Comparison of ENCODE assay signal across 9 cellular contexts in the genomic region with DNA sequence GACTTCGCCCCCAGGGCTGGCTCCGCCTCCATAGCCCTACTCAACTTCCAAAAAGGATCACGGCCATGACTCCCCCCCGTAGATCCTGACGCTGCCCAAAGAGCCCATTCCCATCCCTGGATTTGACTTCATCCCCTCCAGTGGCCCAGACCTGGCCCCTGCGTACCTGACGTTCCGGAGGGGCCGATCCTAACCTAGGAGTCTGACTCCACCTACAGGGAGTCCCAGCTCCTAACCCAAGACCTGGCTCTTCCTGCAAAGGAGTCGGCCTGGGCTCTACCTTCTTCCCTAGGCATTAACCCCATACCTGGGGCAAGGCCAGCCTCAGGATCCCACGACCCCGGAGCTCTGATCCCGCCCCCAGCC. TPM values are rescaled to one million over a fixed set of nuclear protein-coding genes. Genes with fewer than 3 reads are reported as not detected.
DNase-seq lines count a peak whose midpoint lies in the region; ATAC-seq and TF ChIP-seq lines count a peak whose summit lies in the region.
"Had no signal": no experiment of that assay in that cellular context is flagged by ENCODE, and none has a peak within 500 bp of the region (broad histone marks: within the 10 kb centered on the region; RNA-seq: fewer than 3 reads in every experiment).

No MANE protein-coding gene starts in this region.

- ATAC-seq in CD4-positive, alpha-beta T cell (ENCODE audit: poor library complexity), result peak; percentile 19
- ATAC-seq in HG02943 (IDR thresholded peaks at IDR 0.05; ENCODE audit: low read depth, unreplicated experiment), result peak; percentile 19
- ATAC-seq in effector memory CD8-positive, alpha-beta T cell (replicated peaks), result peak; percentile 4

- DNase-seq in CD4-positive, alpha-beta T cell, result no peak
- no peak for DNase-seq in effector memory CD8-positive, alpha-beta T cell
- DNase-seq in NCI-H226 (no peak), mucosa of gallbladder (ENCODE audit: low spot score) (no peak), NCI-H748 (lab: John Stamatoyannopoulos, UW; ENCODE audit: unreplicated experiment) (no peak), iPS-NIHi11 (ENCODE audit: low spot score) (no peak)

- no peaks in the 10 kb centered on the region for H3K9me2 ChIP-seq in neural cell (ENCODE audit: insufficient read depth, low read length)

- no peaks in the 10 kb centered on the region for H3K27me3 ChIP-seq in CD4-positive, alpha-beta T cell (ENCODE audit: control insufficient read depth, insufficient read depth, low read length)
- peaks cover 9% of the 10 kb centered on the region for H3K27me3 ChIP-seq in neural cell (ENCODE audit: insufficient read depth, low read depth, low read length)
- H3K27me3 ChIP-seq: MG63 had no signal

- peak overlapping the region; percentile 51 for H3K4me2 ChIP-seq in neural cell (ENCODE audit: low read length)

- no peak for TF ChIP-seq CTCF in CD4-positive, alpha-beta T cell (IDR thresholded peaks at IDR 0.05)
- TF ChIP-seq CTCF in neural cell (IDR thresholded peaks at IDR 0.05; ENCODE audit: poor library complexity, severe bottlenecking), result no peak

- peak overlapping the region; percentile 86 for H3K27ac Mint-ChIP-seq in CD4-positive, alpha-beta T cell
- peak overlapping the region in 1 of 2 donors; percentile 94 for H3K27ac Mint-ChIP-seq in effector memory CD8-positive, alpha-beta T cell

- no peak overlapping the region for H3K27ac ChIP-seq in CD4-positive, alpha-beta T cell (ENCODE audit: low read depth, low read length)
- no peak overlapping the region for H3K27ac ChIP-seq in neural cell (ENCODE audit: low read length)

- peak; percentile 13 for TF ChIP-seq RAD21 in neural cell (conservative IDR thresholded peaks at IDR 0.05)

- POLR2A ChIA-PET in CD4-positive, alpha-beta T cell (lab: Charles Lee), result interaction anchor here (0.6 to 1.3 kb wide), 9 partner anchors 10 to 262 kb away, joined by 3 to 43 read pairs (median 5); partner anchors contain the start of genes CHAF1A, FSD1, HDGFL2 and MPND

- H3K79me2 ChIP-seq in neural cell (replicated peaks; ENCODE audit: insufficient read depth, low read length), result no peaks in the 10 kb centered on the region

- no peaks in the 10 kb centered on the region for H3F3A ChIP-seq in neural cell (ENCODE audit: insufficient read depth, low read length, poor library complexity, severe bottlenecking)

- intact Hi-C loops in CD4-positive, alpha-beta T cell (cut with DNase I, micrococcal nuclease), result loop anchor here (1.0 to 5.0 kb wide), 5 partner anchors 14 to 144 kb away; partner anchors contain the start of genes FSD1 (in 1 of the 2), HDGFL2 (in 1 of the 2), UBXN6 (in 1 of the 2) and YJU2 (in 1 of the 2)

- H3K4me3 Mint-ChIP-seq in CD4-positive, alpha-beta T cell, result peak overlapping the region; percentile 90
- peak overlapping the region; percentile 77 to 79 for H3K4me3 Mint-ChIP-seq in effector memory CD8-positive, alpha-beta T cell

- no peak for TF ChIP-seq EP300 in neural cell (conservative IDR thresholded peaks at IDR 0.05; ENCODE audit: poor library complexity, severe bottlenecking)

- H3K4me1 Mint-ChIP-seq in CD4-positive, alpha-beta T cell (ENCODE audit: low read depth), result peaks cover 25% of the 10 kb centered on the region
- H3K4me1 Mint-ChIP-seq in effector memory CD8-positive, alpha-beta T cell (ENCODE audit: low read depth in 2 of 2), result peaks cover 18 to 19% of the 10 kb centered on the region in 2 donors

- no peaks in the 10 kb centered on the region for H3K9me3 Mint-ChIP-seq in CD4-positive, alpha-beta T cell
- H3K9me3 Mint-ChIP-seq in effector memory CD8-positive, alpha-beta T cell, result no peaks in the 10 kb centered on the region

- peak overlapping the region; percentile 63 for H3K4me3 ChIP-seq in neural cell (ENCODE audit: low read length)
- H3K4me3 ChIP-seq: MG63 had no signal

- no peak overlapping the region for H2AFZ ChIP-seq in neural cell (ENCODE audit: low read depth, low read length)

- H3K9ac ChIP-seq in neural cell (ENCODE audit: low read length), result no peak overlapping the region

- CTCF ChIA-PET in CD4-positive, alpha-beta T cell (lab: Charles Lee), result interaction anchor here (0.8 to 1.3 kb wide), 2 partner anchors 42 to 73 kb away, joined by 3 to 5 read pairs; partner anchors contain the start of gene SH3GL1

- no peaks in the 10 kb centered on the region for H4K20me1 ChIP-seq in neural cell (ENCODE audit: insufficient read depth)

- no peaks in the 10 kb centered on the region for H3K9me3 ChIP-seq in CD4-positive, alpha-beta T cell (ENCODE audit: control insufficient read depth, low read length)
- H3K9me3 ChIP-seq in neural cell (ENCODE audit: low read length), result no peaks in the 10 kb centered on the region
- H3K9me3 ChIP-seq: MG63 had no signal

- H3K36me3 Mint-ChIP-seq in CD4-positive, alpha-beta T cell (ENCODE audit: low read depth), result peaks cover 4% of the 10 kb centered on the region
- peaks cover 21% of the 10 kb centered on the region for H3K36me3 Mint-ChIP-seq in effector memory CD8-positive, alpha-beta T cell (ENCODE audit: insufficient read depth)

- no peaks in the 10 kb centered on the region for H3K36me3 ChIP-seq in neural cell (ENCODE audit: insufficient read depth, low read length)
- H3K36me3 ChIP-seq: MG63 had no signal

- H3K27me3 Mint-ChIP-seq in CD4-positive, alpha-beta T cell, result no peaks in the 10 kb centered on the region
- H3K27me3 Mint-ChIP-seq in effector memory CD8-positive, alpha-beta T cell, result no peaks in the 10 kb centered on the region

TF ChIP-seq in neural cell, 6 proteins besides CTCF, POLR2A, EP300 and RAD21:
- TF ChIP-seq SMC3 (conservative IDR thresholded peaks at IDR 0.05; ENCODE audit: poor library complexity) (no peak), MXI1 (conservative IDR thresholded peaks at IDR 0.05; ENCODE audit: poor library complexity, severe bottlenecking) (no peak), TAF1 (IDR thresholded peaks at IDR 0.05; ENCODE audit: low read depth) (no peak), EZH2 (IDR thresholded peaks at IDR 0.05; ENCODE audit: borderline replicate concordance, insufficient read depth, low read length, poor library complexity, severe bottlenecking) (no peak), POLR2AphosphoS5 (IDR thresholded peaks at IDR 0.05) (no peak)
- TF ChIP-seq, protein P1, sequence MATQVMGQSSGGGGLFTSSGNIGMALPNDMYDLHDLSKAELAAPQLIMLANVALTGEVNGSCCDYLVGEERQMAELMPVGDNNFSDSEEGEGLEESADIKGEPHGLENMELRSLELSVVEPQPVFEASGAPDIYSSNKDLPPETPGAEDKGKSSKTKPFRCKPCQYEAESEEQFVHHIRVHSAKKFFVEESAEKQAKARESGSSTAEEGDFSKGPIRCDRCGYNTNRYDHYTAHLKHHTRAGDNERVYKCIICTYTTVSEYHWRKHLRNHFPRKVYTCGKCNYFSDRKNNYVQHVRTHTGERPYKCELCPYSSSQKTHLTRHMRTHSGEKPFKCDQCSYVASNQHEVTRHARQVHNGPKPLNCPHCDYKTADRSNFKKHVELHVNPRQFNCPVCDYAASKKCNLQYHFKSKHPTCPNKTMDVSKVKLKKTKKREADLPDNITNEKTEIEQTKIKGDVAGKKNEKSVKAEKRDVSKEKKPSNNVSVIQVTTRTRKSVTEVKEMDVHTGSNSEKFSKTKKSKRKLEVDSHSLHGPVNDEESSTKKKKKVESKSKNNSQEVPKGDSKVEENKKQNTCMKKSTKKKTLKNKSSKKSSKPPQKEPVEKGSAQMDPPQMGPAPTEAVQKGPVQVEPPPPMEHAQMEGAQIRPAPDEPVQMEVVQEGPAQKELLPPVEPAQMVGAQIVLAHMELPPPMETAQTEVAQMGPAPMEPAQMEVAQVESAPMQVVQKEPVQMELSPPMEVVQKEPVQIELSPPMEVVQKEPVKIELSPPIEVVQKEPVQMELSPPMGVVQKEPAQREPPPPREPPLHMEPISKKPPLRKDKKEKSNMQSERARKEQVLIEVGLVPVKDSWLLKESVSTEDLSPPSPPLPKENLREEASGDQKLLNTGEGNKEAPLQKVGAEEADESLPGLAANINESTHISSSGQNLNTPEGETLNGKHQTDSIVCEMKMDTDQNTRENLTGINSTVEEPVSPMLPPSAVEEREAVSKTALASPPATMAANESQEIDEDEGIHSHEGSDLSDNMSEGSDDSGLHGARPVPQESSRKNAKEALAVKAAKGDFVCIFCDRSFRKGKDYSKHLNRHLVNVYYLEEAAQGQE (IDR thresholded peaks at IDR 0.05; ENCODE audit: borderline replicate concordance), result no peak

RNA-seq across cellular contexts. Expression of gene STAP2, which starts 10.8 kb away (rescaled TPM):
- 1 to 10 TPM; 1.7 to 1.8 TPM for total RNA-seq in CD4-positive, alpha-beta T cell
- polyA plus RNA-seq in neural cell, result 0.16 and 0.62 TPM in 2 replicates
- 0.49 TPM in 1 of 2 replicates, not detected in the other for polyA minus RNA-seq in neural cell
- total RNA-seq in mucosa of gallbladder, result 37.8 TPM

RNA-seq across cellular contexts. Expression of gene MPND, which starts 15.5 kb away (rescaled TPM):
- 10 to 100 TPM; 10.3 to 11.0 TPM for total RNA-seq in CD4-positive, alpha-beta T cell
- polyA plus RNA-seq in neural cell, result 34.8 and 37.0 TPM in 2 replicates
- polyA minus RNA-seq in neural cell, result 27.0 and 34.8 TPM in 2 replicates
- 26.1 TPM for total RNA-seq in mucosa of gallbladder

RNA-seq across cellular contexts. Expression of gene FSD1, which starts 23.5 kb away (rescaled TPM):
- 1 to 10 TPM in 1 of 2 experiments, under 1 TPM in 1; 0.98 to 1.0 TPM for total RNA-seq in CD4-positive, alpha-beta T cell
- 114 and 158 TPM in 2 replicates for polyA plus RNA-seq in neural cell
- polyA minus RNA-seq in neural cell, result 57.9 and 63.3 TPM in 2 replicates
- total RNA-seq in mucosa of gallbladder, result 1.3 TPM

RNA-seq across cellular contexts. Expression of gene TMIGD2, which starts 25.7 kb away (rescaled TPM):
- total RNA-seq in CD4-positive, alpha-beta T cell, result 10 to 100 TPM; 17.6 to 20.9 TPM
- polyA plus RNA-seq in neural cell, result not detected in 2 replicates
- polyA minus RNA-seq in neural cell, result not detected in 2 replicates
- total RNA-seq in mucosa of gallbladder, result 0.98 TPM

RNA-seq across cellular contexts. Expression of gene SHD, which starts 48.8 kb away (rescaled TPM):
- under 1 TPM; 0.14 to 0.64 TPM for total RNA-seq in CD4-positive, alpha-beta T cell
- 188 and 191 TPM in 2 replicates for polyA plus RNA-seq in neural cell
- 70.6 and 94.0 TPM in 2 replicates for polyA minus RNA-seq in neural cell
- total RNA-seq in mucosa of gallbladder, result not detected

Comparison
In these comparisons a context has a peak if more than half of its experiments do, and no peak if none do; other contexts are left out.
1. RNA of gene STAP2, which starts 10.8 kb away (total RNA-seq): 37.8 TPM in mucosa of gallbladder (single experiment); 1.7 to 1.8 TPM in CD4-positive, alpha-beta T cell; every median in the first group is over 10 times any median in the second.
2. Peak in every context shown above with its lines, with median percentiles within 50 percentile points of each other: ATAC-seq.